Comparison of ENCODE assay signal across 8 cellular contexts in genomic region chr16:15949210-15950166, GRCh38. TPM values are rescaled to one million over a fixed set of nuclear protein-coding genes. Genes with fewer than 3 reads are reported as not detected.
DNase-seq lines count a peak whose midpoint lies in the region; ATAC-seq and TF ChIP-seq lines count a peak whose summit lies in the region.

Gene ABCC1 (plus strand): TSS chr16:15949616. CDS start chr16:15949752, 136 bp downstream.

- peaks cover 7 to 50% of the 10 kb centered on the region in 2 donors for H3K4me1 ChIP-seq in left lung

- ATAC-seq in GM19397 (IDR thresholded peaks at IDR 0.05; ENCODE audit: unreplicated experiment) (peak; percentile 64), left lung (peak; percentile 85)

- in situ Hi-C loops in KBM-7 (cut with MboI; ENCODE audit: low pct_unique_long_range_greater_than_20kb, low sequenced_read_pairs) = no loop called here

- no peaks in the 10 kb centered on the region for H3K36me3 ChIP-seq in left lung

- peak; percentile 36 for DNase-seq in KBM-7
- DNase-seq in activated CD4-positive, CD25-positive, alpha-beta regulatory T cell treated with anti-CD3 and anti-CD28 coated beads, Interleukin-2, amount 50 U/mL, for 16 hours (ENCODE audit: low read depth, low spot score) = peak; percentile 25
- peak; percentile 83 for DNase-seq in cerebellum (ENCODE audit: low spot score)
- DNase-seq in left lung = peak; percentile 40 to 87
- DNase-seq in stimulated activated CD4-positive, alpha-beta T cell treated with anti-CD3 and anti-CD28 coated beads, Interleukin-4, amount 100 ng/mL, for 4 hours = peak; percentile 63 to 70
- DNase-seq in NCI-H1694 treated with DMSO at 0.1 percent for 48 hours (lab: John Stamatoyannopoulos, UW) = no peak

- H3K27ac ChIP-seq in C4-2B = peak within 1 kb of the TSS; percentile 99
- H3K27ac ChIP-seq in left lung = peak within 1 kb of the TSS; percentile 83 to 86

- H3K9me3 ChIP-seq in left lung = no peaks in the 10 kb centered on the region

- H3K27me3 ChIP-seq in left lung = no peaks in the 10 kb centered on the region

- intact Hi-C loops in left lung (cut with DNase I) = no loop called here

- H3K4me3 ChIP-seq in left lung = peak within 1 kb of the TSS; percentile 71 to 76

- TF ChIP-seq CTCF in C4-2B (conservative IDR thresholded peaks at IDR 0.05) (no peak), left lung (IDR thresholded peaks at IDR 0.05) (no peak)

RNA-seq across cellular contexts. Expression of gene ABCC1, which starts in this region (rescaled TPM):
- total RNA-seq in cerebellum (12.5 TPM), left lung (10 to 100 TPM; 33.3 to 44.6 TPM)
